ENCODE assay signal across 20 cellular contexts in the genomic region with DNA sequence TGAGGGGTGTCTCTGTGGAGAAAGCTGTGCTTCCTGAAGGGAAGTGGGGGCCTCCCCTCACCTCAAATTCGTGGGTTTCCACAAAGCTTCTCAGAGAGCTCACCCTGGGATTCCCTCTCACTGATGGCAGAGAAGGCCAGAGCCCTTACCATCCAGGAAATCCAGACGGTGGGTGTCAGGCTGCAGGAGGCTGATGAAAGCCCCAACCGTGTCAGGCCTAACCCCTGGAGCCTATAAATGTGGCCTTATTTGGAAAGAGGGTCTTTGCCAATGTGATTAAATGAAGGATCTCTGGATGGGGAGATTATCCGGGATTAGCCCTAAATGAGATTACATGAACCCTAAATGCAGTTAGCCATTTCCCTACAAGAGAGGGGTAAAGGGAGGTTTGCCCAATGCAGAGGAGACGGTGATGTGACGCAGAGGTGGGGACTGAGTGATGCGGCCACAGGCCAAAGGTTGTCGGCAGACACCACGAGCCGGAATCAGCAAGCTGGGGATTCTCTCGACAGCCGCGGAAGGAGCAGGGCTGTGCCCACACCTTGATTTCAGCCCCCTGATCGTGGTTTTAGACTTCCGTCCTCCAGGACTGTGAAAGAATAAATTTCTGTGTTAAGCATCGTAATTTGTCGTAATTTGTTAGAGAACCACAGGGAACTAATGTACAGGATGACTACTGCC.
DNase-seq lines count a peak whose midpoint lies in the region; ATAC-seq, FAIRE-seq and TF ChIP-seq lines count a peak whose summit lies in the region.
"Had no signal": no experiment of that assay in that cellular context is flagged by ENCODE, and none has a peak within 500 bp of the region (broad histone marks: within the 10 kb centered on the region; RNA-seq: fewer than 3 reads in every experiment).

No MANE protein-coding gene starts in this region.

- no peak for TF ChIP-seq EP300 in GM12878 (IDR thresholded peaks at IDR 0.05; ENCODE audit: borderline replicate concordance in 1 of 2, control insufficient read depth in 1 of 2, low read depth in 2 of 2, low read length in 2 of 2)

- no peaks in the 10 kb centered on the region for H3K36me3 ChIP-seq in BLaER1
- H3K36me3 ChIP-seq in GM12878 (ENCODE audit: control insufficient read depth in 2 of 2, insufficient read depth in 2 of 2, low read length in 1 of 2) = no peaks in the 10 kb centered on the region
- H3K36me3 ChIP-seq in gastrocnemius medialis = no peaks in the 10 kb centered on the region
- H3K36me3 ChIP-seq: esophagus squamous epithelium, neutrophil, SJCRH30, suprapubic skin had no signal

- ATAC-seq in GM12878 = no peak
- ATAC-seq in gastrocnemius medialis = no peak
- no peak for ATAC-seq in GM21515 (IDR thresholded peaks at IDR 0.05; ENCODE audit: unreplicated experiment)
- no peak for ATAC-seq in GM19023 (IDR thresholded peaks at IDR 0.05; ENCODE audit: unreplicated experiment)

- WGBS in GM12878 (ENCODE audit: insufficient coverage, insufficient replicate concordance, low lambda C conversion rate, missing lambda C conversion rate) = 83% methylated on average over 17 of the region's 17 CpGs

- POLR2A ChIA-PET in GM12878 (lab: Charles Lee) = interaction anchor here (1.1 to 1.3 kb wide), 2 partner anchors 26 to 34 kb away, joined by 3 to 4 read pairs; no protein-coding TSS in a partner anchor

- H3K9me3 ChIP-seq in BLaER1 (no peaks in the 10 kb centered on the region), GM12878 (replicated peaks; ENCODE audit: control insufficient read depth, insufficient read depth, low read length) (no peaks in the 10 kb centered on the region), gastrocnemius medialis (no peaks in the 10 kb centered on the region)
- H3K9me3 ChIP-seq: esophagus squamous epithelium, neutrophil, SJCRH30, suprapubic skin had no signal

- H3K4me1 ChIP-seq in BLaER1 (peaks cover 58% of the 10 kb centered on the region), GM12878 (ENCODE audit: control insufficient read depth, insufficient read depth, low read length) (peaks cover 47% of the 10 kb centered on the region), gastrocnemius medialis (peaks cover 27 to 31% of the 10 kb centered on the region in 2 donors)

- no peak for TF ChIP-seq POLR2A in GM12891 (IDR thresholded peaks at IDR 0.05; ENCODE audit: low read depth, low read length)
- no peak for TF ChIP-seq POLR2A in GM12878 (IDR thresholded peaks at IDR 0.05; ENCODE audit: low read depth, low read length)
- TF ChIP-seq POLR2A in gastrocnemius medialis (IDR thresholded peaks at IDR 0.05) = no peak

- no peak overlapping the region for H3K27ac Mint-ChIP-seq in glutamatergic neuron (ENCODE audit: unreplicated experiment)

- H3K9me3 Mint-ChIP-seq in glutamatergic neuron (ENCODE audit: unreplicated experiment) = peaks cover 3% of the 10 kb centered on the region
- H3K9me3 Mint-ChIP-seq: central memory CD8-positive, alpha-beta T cell had no signal

- no peaks in the 10 kb centered on the region for H4K20me1 ChIP-seq in BLaER1
- H4K20me1 ChIP-seq in GM12878 (ENCODE audit: control insufficient read depth, insufficient read depth) = no peaks in the 10 kb centered on the region

- no peak overlapping the region for H3K9ac ChIP-seq in BLaER1
- no peak overlapping the region for H3K9ac ChIP-seq in GM12878 (ENCODE audit: control insufficient read depth, insufficient read depth, low read length)

- CTCF ChIA-PET in GM12878 (lab: Yijun Ruan, JAX) = interaction anchor here (1.0 to 3.4 kb wide), 2 partner anchors 9 to 27 kb away, joined by 3 to 12 read pairs; no protein-coding TSS in a partner anchor

- no peak for TF ChIP-seq CTCF in GM12878 (IDR thresholded peaks at IDR 0.05 in 2 of 3, conservative IDR thresholded peaks at IDR 0.05 in 1 of 3; ENCODE audit: control insufficient read depth in 2 of 3, extremely low read depth in 1 of 3, insufficient read depth in 1 of 3, low read depth in 3 of 3, low read length in 3 of 3)
- no peak for TF ChIP-seq CTCF in gastrocnemius medialis (IDR thresholded peaks at IDR 0.05 in 4 of 5, conservative IDR thresholded peaks at IDR 0.05 in 1 of 5)
- TF ChIP-seq CTCF in glutamatergic neuron (IDR thresholded peaks at IDR 0.05; ENCODE audit: partially characterized antibody, unreplicated experiment) = no peak

- intact Hi-C loops in GM12878 (cut with micrococcal nuclease; ENCODE audit: unreplicated experiment) (no loop called here), gastrocnemius medialis (cut with DNase I; ENCODE audit: low total_unique reads) (no loop called here)

- no peak for TF ChIP-seq RAD21 in GM12878 (IDR thresholded peaks at IDR 0.05; ENCODE audit: insufficient read depth, low read depth, low read length)

- no peak overlapping the region; the same call in 1 of the 2 replicates for H2AFZ ChIP-seq in GM12878 (ENCODE audit: control insufficient read depth, low read depth, low read length)

- BruUV-seq in GM12878 (replicated peaks; lab: Mats Ljungman, UMichigan) = no TSS peak

- no peaks in the 10 kb centered on the region for H3K79me2 ChIP-seq in GM12878 (ENCODE audit: control insufficient read depth, insufficient read depth, low read length)

- peaks cover 6% of the 10 kb centered on the region for H3K4me1 Mint-ChIP-seq in glutamatergic neuron (ENCODE audit: low read depth, unreplicated experiment)

- RAD21 ChIA-PET in GM12878 (lab: Charles Lee; ENCODE audit: unreplicated experiment) = interaction anchor here (1.2 to 5.5 kb wide), 3 partner anchors 22 to 33 kb away, joined by 3 to 49 read pairs (median 4); no protein-coding TSS in a partner anchor

- 0 out of 2 replicates have a peak overlapping the region, but pooled peaks have one; percentile 44 for H3K27ac ChIP-seq in BLaER1
- peak overlapping the region; percentile 40 for H3K27ac ChIP-seq in GM12878 (ENCODE audit: control insufficient read depth, insufficient read depth)
- peak overlapping the region in 3 of 4 donors; percentile 85 to 89 (median 89) for H3K27ac ChIP-seq in gastrocnemius medialis
- H3K27ac ChIP-seq: neutrophil had no signal

- SMC1A ChIA-PET in GM12878 (lab: Charles Lee; ENCODE audit: uncharacterized antibody, unreplicated experiment) = interaction anchor here (0.9 to 10.3 kb wide), 6 partner anchors 9 to 40 kb away, joined by 3 to 90 read pairs (median 24); no protein-coding TSS in a partner anchor

- peaks cover 1% of the 10 kb centered on the region for H3K27me3 Mint-ChIP-seq in glutamatergic neuron (ENCODE audit: unreplicated experiment)
- H3K27me3 Mint-ChIP-seq: central memory CD8-positive, alpha-beta T cell had no signal

- in situ Hi-C loops in GM12878 (cut with MboI) (no loop called here), gastrocnemius medialis (cut with MboI; ENCODE audit: low sequenced_read_pairs in 4 of 4) (no loop called here)

- no peak overlapping the region for H3K4me3 Mint-ChIP-seq in glutamatergic neuron (ENCODE audit: unreplicated experiment)
- H3K4me3 Mint-ChIP-seq: central memory CD8-positive, alpha-beta T cell had no signal

- H3K4me3 ChIP-seq in BLaER1 = no peak overlapping the region
- H3K4me3 ChIP-seq in GM12878 = no peak overlapping the region
- no peak overlapping the region for H3K4me3 ChIP-seq in gastrocnemius medialis
- H3K4me3 ChIP-seq: esophagus squamous epithelium, SJCRH30, suprapubic skin had no signal

- DNase-seq in GM12891 (ENCODE audit: insufficient read length, low spot score) (no peak), GM12878 (ENCODE audit: low read depth, low spot score) (no peak), gastrocnemius medialis (no peak), glutamatergic neuron (no peak)
- DNase-seq: activated CD4-positive, CD25-positive, alpha-beta regulatory T cell; activated naive CD4-positive, alpha-beta T cell; COR-L47; esophagus squamous epithelium; NCI-H1417; NCI-H526 treated with DMSO at 0.1 percent for 48 hours; OCI-M1; SJCRH30; stimulated activated CD4-positive, alpha-beta T cell treated with anti-CD3 and anti-CD28 coated beads, Interleukin-4, amount 100 ng/mL, for 24 hours had no signal

- H3K27me3 ChIP-seq in BLaER1 (no peaks in the 10 kb centered on the region), GM12878 (replicated peaks in 1 of 2; ENCODE audit: control insufficient read depth in 2 of 2, insufficient read depth in 2 of 2, low read length in 1 of 2) (no peaks in the 10 kb centered on the region), gastrocnemius medialis (no peaks in the 10 kb centered on the region)
- H3K27me3 ChIP-seq: esophagus squamous epithelium, neutrophil, SJCRH30, suprapubic skin had no signal

- H3K4me2 ChIP-seq in BLaER1 (peak overlapping the region; percentile 30), GM12878 (ENCODE audit: control insufficient read depth, insufficient read depth) (no peak overlapping the region)

- H3K36me3 Mint-ChIP-seq in glutamatergic neuron (ENCODE audit: unreplicated experiment) = no peaks in the 10 kb centered on the region

- FAIRE-seq in GM12891 (lab: Jason Lieb, UNC) = peak; percentile 5
- FAIRE-seq in GM12878 (lab: Jason Lieb, UNC) = no peak
- FAIRE-seq: H1 had no signal

TF ChIP-seq in GM12891, 5 proteins besides CTCF, POLR2A, EP300 and RAD21:
- TF ChIP-seq POLR2AphosphoS5 (IDR thresholded peaks at IDR 0.05; ENCODE audit: low read depth, low read length) (no peak), SPI1 (IDR thresholded peaks at IDR 0.05; ENCODE audit: low read depth, low read length) (no peak), TAF1 (IDR thresholded peaks at IDR 0.05; ENCODE audit: low read depth, low read length) (no peak), PAX5 (IDR thresholded peaks at IDR 0.05; ENCODE audit: insufficient read depth, low read length, severe bottlenecking) (no peak), POU2F2 (IDR thresholded peaks at IDR 0.05; ENCODE audit: low read depth, low read length) (no peak)
TF ChIP-seq in GM12891: peak in this region for 0.

TF ChIP-seq in GM12878, 131 proteins besides CTCF, POLR2A, EP300 and RAD21 (continues in another document):
- TF ChIP-seq MLLT1 (IDR thresholded peaks at IDR 0.05) (peak; percentile 58), ASH2L (IDR thresholded peaks at IDR 0.05; ENCODE audit: borderline replicate concordance, low read depth) (no peak), SMC3 (IDR thresholded peaks at IDR 0.05; ENCODE audit: borderline replicate concordance, low read length) (no peak), RUNX3 (IDR thresholded peaks at IDR 0.05; ENCODE audit: low read length) (0 out of 2 replicates have a peak, but pooled peaks have one; percentile 3)
